Comparison of ENCODE assay signal across 21 cellular contexts in the genomic region with DNA sequence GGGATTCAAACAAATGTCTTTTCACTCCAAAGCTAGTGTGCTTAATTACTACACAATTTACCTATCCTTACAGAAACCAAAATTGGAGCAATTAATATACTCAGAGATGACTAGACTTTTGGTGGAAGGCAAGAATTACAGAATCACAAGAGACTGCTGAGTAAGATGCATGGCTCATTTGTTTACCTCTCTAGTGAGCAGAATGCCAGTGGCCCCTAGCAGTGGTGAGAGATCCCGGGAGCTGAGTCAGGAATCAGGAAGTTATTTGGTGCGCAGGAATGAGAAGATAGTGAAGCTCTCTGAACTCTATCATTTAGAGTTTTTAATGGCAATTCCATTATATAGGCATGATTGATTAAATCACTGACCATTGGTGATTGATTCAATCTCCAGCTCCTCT.
A peak's percentile ranks its signal among the peaks of the same experiment; 100 is the strongest.
DNase-seq lines count a peak whose midpoint lies in the region; ATAC-seq, FAIRE-seq and TF ChIP-seq lines count a peak whose summit lies in the region.
"Had no signal": no experiment of that assay in that cellular context is flagged by ENCODE, and none has a peak within 500 bp of the region (broad histone marks: within the 10 kb centered on the region; RNA-seq: fewer than 3 reads in every experiment).

No MANE protein-coding gene starts in this region.

- BruUV-seq in MCF 10A (replicated peaks; lab: Mats Ljungman, UMichigan) (no TSS peak), K562 (replicated peaks; lab: Mats Ljungman, UMichigan) (no TSS peak)

- H3K9me3 ChIP-seq in breast epithelium (no peaks in the 10 kb centered on the region), K562 (replicated peaks; ENCODE audit: control insufficient read depth, insufficient read depth, low read depth, low read length) (no peaks in the 10 kb centered on the region)
- H3K9me3 ChIP-seq: colonic mucosa, esophagus squamous epithelium, SJCRH30, suprapubic skin had no signal

- DNase-seq in MCF 10A (ENCODE audit: unreplicated experiment) (peak; percentile 21), breast epithelium (ENCODE audit: low spot score in 2 of 2) (no peak), K562 (ENCODE audit: extremely low read depth in 1 of 4, low spot score in 3 of 4) (no peak), foreskin fibroblast (peak; percentile 44 to 88), GM19238 (ENCODE audit: insufficient read length, low spot score) (no peak), chondrocyte (ENCODE audit: low spot score) (no peak), NCI-H187 treated with DMSO at 0.1 percent for 48 hours (lab: John Stamatoyannopoulos, UW) (no peak), 8988T (no peak)
- DNase-seq: activated CD4-positive, alpha-beta T cell treated with anti-CD3 and anti-CD28 coated beads, Interleukin-2, amount 10 ng/mL, durations not matched to agents 24 days and 14 days; activated T-cell treated with anti-CD3 and anti-CD28 coated beads, Interleukin-2, amount 50 U/mL, for 4 hours; colonic mucosa; esophagus squamous epithelium; GF-D8; mesendoderm; NCI-H2171 treated with DMSO at 0.1 percent for 48 hours; SJCRH30; stimulated activated CD4-positive, alpha-beta T cell treated with anti-CD3 and anti-CD28 coated beads, Interleukin-2, amount 100 ng/mL, for 24 hours; T1000 had no signal

- H3K9me1 ChIP-seq in K562 (ENCODE audit: control insufficient read depth, insufficient read depth, low read length), result no peaks in the 10 kb centered on the region

- CTCF ChIA-PET in MCF 10A (lab: Yijun Ruan, JAX), result interaction anchor here (1.0 to 1.4 kb wide), 2 partner anchors 98 to 189 kb away, joined by 4 to 5 read pairs; partner anchors contain the start of gene SESN3
- CTCF ChIA-PET in K562 (lab: Yijun Ruan, JAX; ENCODE audit: low intra/inter-chr PET ratio), result no interaction called here

- H3K27ac ChIP-seq in breast epithelium (no peak overlapping the region), K562 (ENCODE audit: extremely low read depth, low read depth, low read length) (no peak overlapping the region)
- H3K27ac ChIP-seq: colonic mucosa, esophagus squamous epithelium, SJCRH30, suprapubic skin had no signal

- WGBS in K562 (ENCODE audit: insufficient coverage, low coverage, missing lambda C conversion rate), result 12% methylated on average over 2 of the region's 2 CpGs

- no peak overlapping the region for H3K4me2 ChIP-seq in K562 (ENCODE audit: insufficient read depth, low read length)

- H3K4me3 ChIP-seq in breast epithelium, result no peak overlapping the region
- no peak overlapping the region for H3K4me3 ChIP-seq in K562
- no peak overlapping the region for H3K4me3 ChIP-seq in foreskin fibroblast (ENCODE audit: low read depth in 1 of 2, low read length in 2 of 2)
- H3K4me3 ChIP-seq: colonic mucosa, esophagus squamous epithelium, SJCRH30, suprapubic skin had no signal

- in situ Hi-C loops in K562 (cut with MboI), result loop anchor here (10.0 kb wide), 1 partner anchor 1345 kb away; no protein-coding TSS in a partner anchor

- TF ChIP-seq RAD21 in K562 (CRISPR knock-in tag; conservative IDR thresholded peaks at IDR 0.05 in 1 of 2, IDR thresholded peaks at IDR 0.05 in 1 of 2), result no peak

- H3K9ac ChIP-seq in K562 (ENCODE audit: insufficient read depth in 1 of 2, low read depth in 2 of 2, low read length in 2 of 2), result no peak overlapping the region

- FAIRE-seq in K562 (lab: Jason Lieb, UNC), result no peak
- FAIRE-seq: A204.1, GM18507 had no signal

- H3K4me3 Mint-ChIP-seq in MCF 10A (ENCODE audit: unreplicated experiment), result no peak overlapping the region
- no peak overlapping the region for H3K4me3 Mint-ChIP-seq in chondrocyte (ENCODE audit: unreplicated experiment)
- H3K4me3 Mint-ChIP-seq: activated CD4-positive, alpha-beta T cell treated with anti-CD3 and anti-CD28 coated beads, Interleukin-2, amount 10 ng/mL, durations not matched to agents 24 days and 14 days; activated T-cell treated with anti-CD3 and anti-CD28 coated beads, Interleukin-2, amount 50 U/mL, for 4 hours had no signal

- TF ChIP-seq POLR2A in breast epithelium (IDR thresholded peaks at IDR 0.05) (no peak), K562 (conservative IDR thresholded peaks at IDR 0.05) (no peak)

- POLR2A ChIA-PET in MCF 10A (lab: Yijun Ruan, JAX) (interaction anchor here (0.6 to 1.2 kb wide), 5 partner anchors 9 to 61 kb away, joined by 3 to 4 read pairs (median 3); no protein-coding TSS in a partner anchor), K562 (lab: Yijun Ruan, JAX) (interaction anchor here (0.6 kb wide), 1 partner anchor 135 kb away, joined by 3 read pairs; no protein-coding TSS in a partner anchor)

- H3K4me1 Mint-ChIP-seq in MCF 10A (ENCODE audit: insufficient read depth, unreplicated experiment), result no peaks in the 10 kb centered on the region
- H3K4me1 Mint-ChIP-seq in chondrocyte (ENCODE audit: low read depth), result no peaks in the 10 kb centered on the region

- no peak overlapping the region for H3K27ac Mint-ChIP-seq in MCF 10A (ENCODE audit: low read depth, unreplicated experiment)
- H3K27ac Mint-ChIP-seq in chondrocyte (ENCODE audit: unreplicated experiment), result no peak overlapping the region
- H3K27ac Mint-ChIP-seq: activated CD4-positive, alpha-beta T cell treated with anti-CD3 and anti-CD28 coated beads, Interleukin-2, amount 10 ng/mL, durations not matched to agents 24 days and 14 days had no signal

- no peaks in the 10 kb centered on the region for H3K36me3 ChIP-seq in breast epithelium
- H3K36me3 ChIP-seq in K562 (ENCODE audit: control insufficient read depth, insufficient read depth, low read length), result no peaks in the 10 kb centered on the region
- H3K36me3 ChIP-seq: colonic mucosa, esophagus squamous epithelium, SJCRH30, suprapubic skin had no signal

- no peaks in the 10 kb centered on the region for H3K79me2 ChIP-seq in K562 (ENCODE audit: control insufficient read depth, insufficient read depth, low read length)

- no peaks in the 10 kb centered on the region for H3K9me3 Mint-ChIP-seq in MCF 10A (ENCODE audit: unreplicated experiment)
- H3K9me3 Mint-ChIP-seq in chondrocyte (ENCODE audit: low read depth), result no peaks in the 10 kb centered on the region
- H3K9me3 Mint-ChIP-seq: activated T-cell treated with anti-CD3 and anti-CD28 coated beads, Interleukin-2, amount 50 U/mL, for 4 hours had no signal

- TF ChIP-seq EP300 in K562 (IDR thresholded peaks at IDR 0.05; ENCODE audit: low read length), result no peak

- H3K4me1 ChIP-seq in breast epithelium (no peaks in the 10 kb centered on the region), K562 (replicated peaks in 1 of 2; ENCODE audit: control insufficient read depth in 2 of 2, insufficient read depth in 2 of 2, low read length in 2 of 2) (peaks cover 2 to 15% of the 10 kb centered on the region in 2 experiments; a peak in 4 of 5 replicates)
- H3K4me1 ChIP-seq: colonic mucosa, esophagus squamous epithelium, SJCRH30, suprapubic skin had no signal

- TF ChIP-seq CTCF in MCF 10A (IDR thresholded peaks at IDR 0.05; ENCODE audit: unreplicated experiment) (no peak), breast epithelium (IDR thresholded peaks at IDR 0.05) (no peak), K562 (IDR thresholded peaks at IDR 0.05 in 2 of 3, conservative IDR thresholded peaks at IDR 0.05 in 1 of 3; ENCODE audit: insufficient read depth in 2 of 3, low read depth in 1 of 3, low read length in 3 of 3) (no peak), foreskin fibroblast (IDR thresholded peaks at IDR 0.05; ENCODE audit: low read depth, low read length) (no peak), chondrocyte (IDR thresholded peaks at IDR 0.05) (no peak)

- intact Hi-C loops in MCF 10A (cut with micrococcal nuclease) (no loop called here), breast epithelium (cut with DNase I; ENCODE audit: low total_unique reads) (no loop called here), K562 (cut with micrococcal nuclease) (no loop called here)

- H4K20me1 ChIP-seq in K562 (replicated peaks; ENCODE audit: control insufficient read depth, insufficient read depth, low read length), result no peaks in the 10 kb centered on the region

- H3K27me3 ChIP-seq in breast epithelium, result no peaks in the 10 kb centered on the region
- no peaks in the 10 kb centered on the region for H3K27me3 ChIP-seq in K562 (ENCODE audit: control insufficient read depth in 2 of 2, insufficient read depth in 2 of 2, low read length in 2 of 2)
- H3K27me3 ChIP-seq: colonic mucosa, esophagus squamous epithelium, SJCRH30, suprapubic skin had no signal

- no peaks in the 10 kb centered on the region for H3K36me3 Mint-ChIP-seq in MCF 10A (ENCODE audit: insufficient read depth, unreplicated experiment)
- no peaks in the 10 kb centered on the region for H3K36me3 Mint-ChIP-seq in chondrocyte (ENCODE audit: low read depth)

- no peak for ATAC-seq in K562
- ATAC-seq: activated T-cell treated with anti-CD3 and anti-CD28 coated beads, Interleukin-2, amount 50 U/mL, for 4 hours had no signal

- H2AFZ ChIP-seq in K562 (ENCODE audit: low read depth, low read length), result no peak overlapping the region

- H3K27me3 Mint-ChIP-seq in MCF 10A (ENCODE audit: insufficient read depth, unreplicated experiment) (no peaks in the 10 kb centered on the region), chondrocyte (ENCODE audit: low read depth) (no peaks in the 10 kb centered on the region)
- H3K27me3 Mint-ChIP-seq: activated CD4-positive, alpha-beta T cell treated with anti-CD3 and anti-CD28 coated beads, Interleukin-2, amount 10 ng/mL, durations not matched to agents 24 days and 14 days had no signal

TF ChIP-seq in K562, 482 proteins besides CTCF, POLR2A, EP300 and RAD21 (continues in another document):
- TF ChIP-seq NRF1 (conservative IDR thresholded peaks at IDR 0.05 in 1 of 2, IDR thresholded peaks at IDR 0.05 in 1 of 2) (peak in 1 of 2 experiments; percentile 17; a peak in 1 of 4 replicates), MEIS2 (IDR thresholded peaks at IDR 0.05; ENCODE audit: partially characterized antibody) (peak; percentile 22), FOSL1 (tag; conservative IDR thresholded peaks at IDR 0.05) (peak; percentile 58), BACH1 (tag; IDR thresholded peaks at IDR 0.05) (0 out of 2 replicates have a peak, but pooled peaks have one; percentile 48), ETS2 (tag; IDR thresholded peaks at IDR 0.05; ENCODE audit: borderline replicate concordance, poor library complexity, severe bottlenecking) (no peak), MAFK (IDR thresholded peaks at IDR 0.05; ENCODE audit: low read length) (0 out of 2 replicates have a peak, but pooled peaks have one; percentile 12)

Comparison
In these comparisons a context has a peak if more than half of its experiments do, and no peak if none do; other contexts are left out.
1. DNase-seq: peak in MCF 10A (single experiment) and foreskin fibroblast (2 of 2); none in breast epithelium (0 of 2), K562 (0 of 4), GM19238 (single experiment), chondrocyte (single experiment), NCI-H187 treated with DMSO at 0.1 percent for 48 hours (single experiment) and 8988T (single experiment).